ENCODE assay signal across 21 cellular contexts in genomic region chr11:9103542-9104276, GRCh38. TPM values are rescaled to one million over a fixed set of nuclear protein-coding genes. Genes with fewer than 3 reads are reported as not detected.
"Had no signal": no experiment of that assay in that cellular context is flagged by ENCODE, and none has a peak within 500 bp of the region (broad histone marks: within the 10 kb centered on the region; RNA-seq: fewer than 3 reads in every experiment).

No MANE protein-coding gene starts in this region.

- H3K4me3 ChIP-seq: neural progenitor cell, thyroid gland had no signal

- H3K79me2 ChIP-seq: parathyroid adenoma had no signal

- H3K4me1 ChIP-seq: parathyroid adenoma, thyroid gland had no signal

- H3K9me3 ChIP-seq: thyroid gland had no signal

- H2AFZ ChIP-seq: neural progenitor cell, parathyroid adenoma had no signal

- ATAC-seq: activated CD4-positive, alpha-beta T cell treated with anti-CD3 and anti-CD28 coated beads for 36 hours; activated CD8-positive, alpha-beta memory T cell treated with anti-CD3 and anti-CD28 coated beads, Interleukin-2, amount 10 ng/mL, durations not matched to agents 7 days and 5 days; activated T-helper 17 cell treated with anti-CD3 and anti-CD28 coated beads, Interleukin-2, amount 50 U/mL, for 72 hours; effector memory CD8-positive, alpha-beta T cell; naive thymus-derived CD4-positive, alpha-beta T cell; T-helper 17 cell had no signal

- H3K27me3 ChIP-seq: neural progenitor cell, thyroid gland had no signal

- H3K27ac ChIP-seq: neural progenitor cell, parathyroid adenoma, thyroid gland had no signal

- DNase-seq: activated CD4-positive, alpha-beta memory T cell treated with anti-CD3 and anti-CD28 coated beads, Interleukin-2, amount 10 ng/mL, durations not matched to agents 7 days and 5 days; activated CD4-positive, alpha-beta T cell treated with anti-CD3 and anti-CD28 coated beads for 36 hours; activated CD8-positive, alpha-beta memory T cell treated with anti-CD3 and anti-CD28 coated beads, Interleukin-2, amount 10 ng/mL, durations not matched to agents 7 days and 5 days; activated naive CD4-positive, alpha-beta T cell; activated naive CD8-positive, alpha-beta T cell treated with anti-CD3 and anti-CD28 coated beads, Interleukin-2, amount 10 ng/mL, durations not matched to agents 7 days and 5 days; activated T-cell treated with anti-CD3 and anti-CD28 coated beads, Interleukin-2, amount 50 U/mL, for 1 hour; amygdala; effector memory CD8-positive, alpha-beta T cell; hippocampal formation; naive thymus-derived CD4-positive, alpha-beta T cell; retina; stimulated activated CD4-positive, alpha-beta T cell treated with anti-CD3 and anti-CD28 coated beads, Interleukin-12 subunit alpha, Interleukin-12 subunit beta, amount 100 ng/mL, for 4 hours; stimulated activated CD4-positive, alpha-beta T cell treated with anti-CD3 and anti-CD28 coated beads, Interleukin-1b, Interleukin-23, amount 100 ng/mL, for 48 hours; stimulated activated CD8-positive, alpha-beta memory T cell treated with anti-CD3 and anti-CD28 coated beads, Interleukin-4, amount 100 ng/mL, for 48 hours; stimulated activated naive CD4-positive, alpha-beta T cell; T-helper 17 cell; thyroid gland had no signal

- H3K4me2 ChIP-seq: neural progenitor cell had no signal

- H3K36me3 ChIP-seq: neural progenitor cell, thyroid gland had no signal

RNA-seq across cellular contexts. Expression of gene SCUBE2, which starts 12.3 kb away (rescaled TPM):
- total RNA-seq: activated CD4-positive, alpha-beta memory T cell treated with anti-CD3 and anti-CD28 coated beads, Interleukin-2, amount 10 ng/mL, durations not matched to agents 7 days and 5 days; activated CD4-positive, alpha-beta T cell treated with anti-CD3 and anti-CD28 coated beads for 36 hours; activated CD8-positive, alpha-beta memory T cell treated with anti-CD3 and anti-CD28 coated beads, Interleukin-2, amount 10 ng/mL, durations not matched to agents 7 days and 5 days; activated naive CD8-positive, alpha-beta T cell treated with anti-CD3 and anti-CD28 coated beads, Interleukin-2, amount 10 ng/mL, durations not matched to agents 7 days and 5 days; mononuclear cell had no signal
- polyA plus RNA-seq: naive thymus-derived CD4-positive, alpha-beta T cell had no signal
